8 cellular contexts compared by ENCODE assay signal in genomic region chr4:174523003-174523693, GRCh38. TPM values are rescaled to one million over a fixed set of nuclear protein-coding genes. Genes with fewer than 3 reads are reported as not detected.
A peak's percentile ranks its signal among the peaks of the same experiment; 100 is the strongest.
DNase-seq lines count a peak whose midpoint lies in the region; ATAC-seq and TF ChIP-seq lines count a peak whose summit lies in the region.

No MANE protein-coding gene starts in this region.

- DNase-seq in GM06990 (ENCODE audit: extremely low read depth, insufficient read length) (no peak), fibroblast of the aortic adventitia (ENCODE audit: low read depth) (peak; percentile 27), osteoblast (ENCODE audit: insufficient read length, low spot score, missing footprints) (no peak), NCI-H524 (lab: John Stamatoyannopoulos, UW) (no peak), SIG-M5 treated with dmso at 0.1 percent for 504 hours (lab: John Stamatoyannopoulos, UW; ENCODE audit: unreplicated experiment) (no peak), DMS79 (lab: John Stamatoyannopoulos, UW) (no peak)

- H3K36me3 ChIP-seq in GM06990 (ENCODE audit: control insufficient read depth, insufficient read depth, low read length) (no peaks in the 10 kb centered on the region), osteoblast (ENCODE audit: insufficient read depth, low read length) (no peaks in the 10 kb centered on the region)

- no peak for TF ChIP-seq CTCF in GM06990 (IDR thresholded peaks at IDR 0.05; ENCODE audit: insufficient read depth, low read length, poor library complexity, severe bottlenecking)
- TF ChIP-seq CTCF in fibroblast of the aortic adventitia (IDR thresholded peaks at IDR 0.05; ENCODE audit: insufficient read depth, low read length): no peak
- TF ChIP-seq CTCF in osteoblast (IDR thresholded peaks at IDR 0.05; ENCODE audit: extremely low read depth, low read depth, low read length): no peak

- H3K27me3 ChIP-seq in GM06990 (replicated peaks; ENCODE audit: control insufficient read depth, insufficient read depth, low read length) (no peaks in the 10 kb centered on the region; the same call in 1 of the 2 replicates), osteoblast (ENCODE audit: insufficient read depth, low read length) (peaks cover 26% of the 10 kb centered on the region)

- H3K4me2 ChIP-seq in osteoblast (ENCODE audit: insufficient read depth, low read length): peak overlapping the region; percentile 62

- H3K27ac ChIP-seq in osteoblast (ENCODE audit: low read depth, low read length): no peak overlapping the region

- H3K79me2 ChIP-seq in osteoblast (ENCODE audit: insufficient read depth, low read length): no peaks in the 10 kb centered on the region

- H3K4me1 ChIP-seq in osteoblast (ENCODE audit: insufficient read depth, low read length): peaks cover 4% of the 10 kb centered on the region

- peak overlapping the region; percentile 63 for H2AFZ ChIP-seq in osteoblast (ENCODE audit: low read length)

- H3K4me3 ChIP-seq in GM06990 (replicated peaks; ENCODE audit: low read depth, low read length) (peak overlapping the region; percentile 38), fibroblast of the aortic adventitia (ENCODE audit: low read depth, low read length) (peak overlapping the region; percentile 71), osteoblast (ENCODE audit: insufficient read depth, low read length) (peak overlapping the region; percentile 61)

- no peaks in the 10 kb centered on the region for H4K20me1 ChIP-seq in osteoblast (ENCODE audit: insufficient read depth, low read length)

- H3K9me3 ChIP-seq in osteoblast (ENCODE audit: low read depth, low read length): no peaks in the 10 kb centered on the region

- ATAC-seq in SK-N-SH treated with all-trans-retinoic acid at 6 μM for 48 hours (peak; percentile 44), HG03108 (IDR thresholded peaks at IDR 0.05; ENCODE audit: unreplicated experiment) (no peak)

TF ChIP-seq in SK-N-SH treated with all-trans-retinoic acid at 6 μM for 48 hours, 23 proteins besides CTCF, POLR2A, EP300 and RAD21:
- TF ChIP-seq CSDC2 (CRISPR knock-in tag; IDR thresholded peaks at IDR 0.05) (no peak), OSR1 (CRISPR knock-in tag; IDR thresholded peaks at IDR 0.05) (no peak), ESRRG (CRISPR knock-in tag; IDR thresholded peaks at IDR 0.05) (no peak), BACH2 (CRISPR knock-in tag; IDR thresholded peaks at IDR 0.05; ENCODE audit: borderline replicate concordance) (no peak), ZC3H10 (CRISPR knock-in tag; IDR thresholded peaks at IDR 0.05) (no peak), ZNF565 (CRISPR knock-in tag; conservative IDR thresholded peaks at IDR 0.05; ENCODE audit: low read depth) (no peak), PPARA (CRISPR knock-in tag; IDR thresholded peaks at IDR 0.05; ENCODE audit: borderline replicate concordance) (no peak), TOX (CRISPR knock-in tag; IDR thresholded peaks at IDR 0.05; ENCODE audit: borderline replicate concordance) (no peak), CSRNP3 (CRISPR knock-in tag; IDR thresholded peaks at IDR 0.05) (no peak), PATZ1 (CRISPR knock-in tag; IDR thresholded peaks at IDR 0.05; ENCODE audit: borderline replicate concordance) (no peak), ARNTL (CRISPR knock-in tag; IDR thresholded peaks at IDR 0.05; ENCODE audit: borderline replicate concordance, low read depth) (no peak), TCF4 (CRISPR knock-in tag; IDR thresholded peaks at IDR 0.05; ENCODE audit: borderline replicate concordance) (no peak), ZNF70 (CRISPR knock-in tag; IDR thresholded peaks at IDR 0.05) (no peak)

RNA-seq across cellular contexts. Expression of gene HPGD, which starts 0.9 kb away (rescaled TPM):
- 2.7 TPM in 1 of 2 replicates, not detected in the other for total RNA-seq in fibroblast of the aortic adventitia (ENCODE audit: low replicate concordance)
- under 0.01 TPM in 1 of 2 replicates, not detected in the other for total RNA-seq in osteoblast
